ENCODE assay signal across 8 cellular contexts in genomic region chr7:47371733-47372368, GRCh38.
DNase-seq lines count a peak whose midpoint lies in the region; ATAC-seq and TF ChIP-seq lines count a peak whose summit lies in the region.

No MANE protein-coding gene starts in this region.

- peak; percentile 70 for DNase-seq in LNCaP clone FGC (ENCODE audit: low read depth)
- peak; percentile 55 to 73 for DNase-seq in SJSA1 (ENCODE audit: low read depth in 1 of 2, low spot score in 2 of 2)
- peak; percentile 87 to 88 for DNase-seq in heart right ventricle
- peak; percentile 33 for DNase-seq in smooth muscle cell of the brain vasculature (ENCODE audit: low read depth, low spot score)
- no peak for DNase-seq in NOMO-1 treated with DMSO at 0.1 percent for 48 hours (lab: John Stamatoyannopoulos, UW; ENCODE audit: unreplicated experiment)
- no peak for DNase-seq in activated CD4-positive, alpha-beta T cell treated with anti-CD3 and anti-CD28 coated beads for 4 hours

- peaks cover 46% of the 10 kb centered on the region for H3K36me3 ChIP-seq in SJSA1
- H3K36me3 ChIP-seq in heart right ventricle = peaks cover 0 to 44% (median 13%) of the 10 kb centered on the region in 9 donors

- H3K4me1 ChIP-seq in SJSA1 (replicated peaks) (peaks cover 61% of the 10 kb centered on the region), heart right ventricle (peaks cover 5 to 62% (median 44%) of the 10 kb centered on the region in 9 donors)

- no peak overlapping the region for H3K27ac ChIP-seq in SJSA1
- peak overlapping the region in 5 of 10 donors; percentile 3 to 48 (median 26) for H3K27ac ChIP-seq in heart right ventricle

- H3K4me3 ChIP-seq in LNCaP clone FGC (ENCODE audit: low read depth, low read length) (peak overlapping the region; percentile 34), SJSA1 (no peak overlapping the region), heart right ventricle (peak overlapping the region in 3 of 10 donors; percentile 3 to 14 (median 12))

- 16 to 17% methylated on average over 10 of the region's 10 CpGs for WGBS in heart right ventricle, 2 donors

- intact Hi-C loops in heart right ventricle (cut with DNase I) = loop anchor here in 1 of 10 donors (5.0 kb wide), 1 partner anchor 45 kb away; no protein-coding TSS in a partner anchor

- H3K27me3 ChIP-seq in SJSA1 (replicated peaks) (no peaks in the 10 kb centered on the region), heart right ventricle (no peaks in the 10 kb centered on the region)

- ATAC-seq in heart right ventricle = peak; percentile 72 to 91 (median 86)
- no peak for ATAC-seq in HG02870 (IDR thresholded peaks at IDR 0.05; ENCODE audit: unreplicated experiment)
- no peak for ATAC-seq in GM21381 (IDR thresholded peaks at IDR 0.05; ENCODE audit: unreplicated experiment)

- H3K9me3 ChIP-seq in SJSA1 (replicated peaks) = no peaks in the 10 kb centered on the region
- H3K9me3 ChIP-seq in heart right ventricle = no peaks in the 10 kb centered on the region

- TF ChIP-seq CTCF in LNCaP clone FGC (IDR thresholded peaks at IDR 0.05; ENCODE audit: control insufficient read depth, extremely low read depth, insufficient read depth) (no peak), heart right ventricle (IDR thresholded peaks at IDR 0.05) (no peak)

Comparison
In these comparisons a context has a peak if more than half of its experiments do, and no peak if none do; other contexts are left out.
1. DNase-seq: peak in LNCaP clone FGC (single experiment), SJSA1 (2 of 2), heart right ventricle (2 of 2) and smooth muscle cell of the brain vasculature (single experiment); none in NOMO-1 treated with DMSO at 0.1 percent for 48 hours (single experiment) and activated CD4-positive, alpha-beta T cell treated with anti-CD3 and anti-CD28 coated beads for 4 hours (0 of 2).
2. ATAC-seq: peak in heart right ventricle (8 of 8); none in HG02870 (single experiment) and GM21381 (single experiment).